ENCODE assay signal across 37 cellular contexts in genomic region chr6:157333537-157333936, GRCh38.
"Had no signal": no experiment of that assay in that cellular context is flagged by ENCODE, and none has a peak within 500 bp of the region (broad histone marks: within the 10 kb centered on the region; RNA-seq: fewer than 3 reads in every experiment).

No MANE protein-coding gene starts in this region.

- H3K9me3 ChIP-seq: Peyer's patch had no signal

- H3K4me1 ChIP-seq: Peyer's patch had no signal

- H3K9me3 Mint-ChIP-seq: activated B cell treated with CpG ODN at 0.5 μM for 24 hours; activated CD4-positive, alpha-beta memory T cell treated with anti-CD3 and anti-CD28 coated beads for 36 hours; activated naive CD4-positive, alpha-beta T cell treated with anti-CD3 and anti-CD28 coated beads, Interleukin-2, amount 10 ng/mL, durations not matched to agents 7 days and 5 days; activated naive CD8-positive, alpha-beta T cell treated with anti-CD3 and anti-CD28 coated beads, Interleukin-2, amount 50 U/mL, for 24 hours had no signal

- H3K27me3 ChIP-seq: Peyer's patch had no signal

- H3K36me3 ChIP-seq: Peyer's patch had no signal

- H3K4me3 ChIP-seq: Peyer's patch had no signal

- H3K4me1 Mint-ChIP-seq: activated B cell treated with CpG ODN at 0.5 μM for 24 hours; activated naive CD4-positive, alpha-beta T cell treated with anti-CD3 and anti-CD28 coated beads, Interleukin-2, amount 10 ng/mL, durations not matched to agents 7 days and 5 days; activated naive CD8-positive, alpha-beta T cell treated with anti-CD3 and anti-CD28 coated beads, Interleukin-2, amount 50 U/mL, for 24 hours had no signal

- ATAC-seq: activated naive CD8-positive, alpha-beta T cell treated with anti-CD3 and anti-CD28 coated beads, Interleukin-2, amount 50 U/mL, for 24 hours; PC-3; Right ventricle myocardium inferior had no signal

- H3K4me3 Mint-ChIP-seq: activated B cell treated with CpG ODN at 0.5 μM for 24 hours; activated CD4-positive, alpha-beta memory T cell treated with anti-CD3 and anti-CD28 coated beads for 36 hours; activated naive CD4-positive, alpha-beta T cell treated with anti-CD3 and anti-CD28 coated beads, Interleukin-2, amount 10 ng/mL, durations not matched to agents 7 days and 5 days; activated naive CD8-positive, alpha-beta T cell; activated naive CD8-positive, alpha-beta T cell treated with anti-CD3 and anti-CD28 coated beads, Interleukin-2, amount 50 U/mL, for 24 hours; brain had no signal

- H3K27ac Mint-ChIP-seq: activated B cell treated with CpG ODN at 0.5 μM for 24 hours; activated CD4-positive, alpha-beta memory T cell treated with anti-CD3 and anti-CD28 coated beads for 36 hours; activated naive CD4-positive, alpha-beta T cell treated with anti-CD3 and anti-CD28 coated beads, Interleukin-2, amount 10 ng/mL, durations not matched to agents 7 days and 5 days; activated naive CD8-positive, alpha-beta T cell; activated naive CD8-positive, alpha-beta T cell treated with anti-CD3 and anti-CD28 coated beads, Interleukin-2, amount 50 U/mL, for 24 hours; brain had no signal

- DNase-seq: activated B cell treated with CpG ODN at 0.5 μM for 24 hours; activated CD4-positive, alpha-beta memory T cell treated with anti-CD3 and anti-CD28 coated beads for 36 hours; activated CD4-positive, alpha-beta T cell treated with anti-CD3 and anti-CD28 coated beads for 4 hours; activated CD4-positive, alpha-beta T cell treated with anti-CD3 and anti-CD28 coated beads, Interleukin-2, amount 50 U/mL, for 1 hour; activated CD4-positive, CD25-positive, alpha-beta regulatory T cell treated with anti-CD3 and anti-CD28 coated beads, Interleukin-2, amount 50 U/mL, for 72 hours; activated CD8-positive, alpha-beta memory T cell treated with anti-CD3 and anti-CD28 coated beads, Interleukin-2, amount 50 U/mL, for 4 hours; activated effector memory CD4-positive, alpha-beta T cell treated with Interleukin-2 at 50 U/mL for 16 hours; activated naive CD4-positive, alpha-beta T cell treated with anti-CD3 and anti-CD28 coated beads, Interleukin-2, amount 10 ng/mL, durations not matched to agents 7 days and 5 days; activated naive CD8-positive, alpha-beta T cell treated with anti-CD3 and anti-CD28 coated beads, Interleukin-2, amount 50 U/mL, for 24 hours; activated T-cell treated with anti-CD3 and anti-CD28 coated beads for 4 hours; activated T-cell treated with anti-CD3 and anti-CD28 coated beads, Interleukin-2, amount 50 U/mL, for 48 hours; central memory CD4-positive, alpha-beta T cell; Kasumi-1; KG1; MM.1S; MV-4-11; NCI-H1092; NCI-H1436 treated with DMSO at 0.1 percent for 48 hours; NCI-H1694 treated with DMSO at 0.1 percent for 48 hours; NCI-H2029; NCI-H2171 treated with DMSO at 0.1 percent for 48 hours; NCI-H2227 treated with DMSO at 0.1 percent for 48 hours; NCI-H446; NCI-H524; NK-92 treated with Interleukin-12 subunit alpha and Interleukin-12 subunit beta, amount 100 ng/mL, for 24 hours; PC-3; SIG-M5; SW 1271; T-helper 1 cell; T-helper 2 cell; T-helper 9 cell had no signal

- H3K36me3 Mint-ChIP-seq: activated CD4-positive, alpha-beta memory T cell treated with anti-CD3 and anti-CD28 coated beads for 36 hours; activated naive CD4-positive, alpha-beta T cell treated with anti-CD3 and anti-CD28 coated beads, Interleukin-2, amount 10 ng/mL, durations not matched to agents 7 days and 5 days; activated naive CD8-positive, alpha-beta T cell; brain had no signal

- H3K27ac ChIP-seq: Peyer's patch, RWPE1, VCaP had no signal
